19 cellular contexts compared by ENCODE assay signal in the genomic region with DNA sequence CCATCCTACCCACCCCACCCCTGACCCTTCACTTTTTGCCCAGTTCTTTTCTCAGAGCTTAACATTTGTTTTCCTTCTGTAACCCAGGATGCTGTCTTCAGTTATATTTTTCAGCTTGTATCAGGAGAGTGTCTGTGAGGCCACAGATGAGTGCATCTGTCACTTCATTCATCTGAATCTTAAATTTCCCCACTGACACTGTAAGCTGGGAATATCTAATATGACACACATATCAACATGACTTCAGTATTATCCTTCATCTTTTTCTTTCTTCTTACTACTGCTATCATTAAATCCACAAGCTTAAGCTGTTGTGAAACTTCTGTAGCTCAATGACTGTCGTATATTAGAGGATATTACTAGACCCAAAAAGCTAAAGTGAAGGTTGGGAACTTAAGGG. TPM values are rescaled to one million over a fixed set of nuclear protein-coding genes. Genes with fewer than 3 reads are reported as not detected.
DNase-seq lines count a peak whose midpoint lies in the region; ATAC-seq and TF ChIP-seq lines count a peak whose summit lies in the region.
"Had no signal": no experiment of that assay in that cellular context is flagged by ENCODE, and none has a peak within 500 bp of the region (broad histone marks: within the 10 kb centered on the region; RNA-seq: fewer than 3 reads in every experiment).

No MANE protein-coding gene starts in this region.

- peaks cover 2% of the 10 kb centered on the region for H3K36me3 Mint-ChIP-seq in activated naive CD4-positive, alpha-beta T cell treated with anti-CD3 and anti-CD28 coated beads, Interleukin-2, amount 50 U/mL, for 24 hours
- H3K36me3 Mint-ChIP-seq in activated naive CD4-positive, alpha-beta T cell treated with anti-CD3 and anti-CD28 coated beads for 36 hours (ENCODE audit: low read depth): no peaks in the 10 kb centered on the region
- H3K36me3 Mint-ChIP-seq in T-helper 17 cell (ENCODE audit: low read depth) (peaks cover 2% of the 10 kb centered on the region), naive B cell (no peaks in the 10 kb centered on the region)
- H3K36me3 Mint-ChIP-seq: CD4-positive, alpha-beta memory T cell had no signal

- in situ Hi-C loops in G401 (cut with HindIII; ENCODE audit: low sequenced_read_pairs): no loop called here

- H2AFZ ChIP-seq in smooth muscle cell (ENCODE audit: low read depth): no peak overlapping the region
- H2AFZ ChIP-seq: PC-9 had no signal

- H3K4me1 ChIP-seq in smooth muscle cell (ENCODE audit: low read depth): peaks cover 3% of the 10 kb centered on the region
- H3K4me1 ChIP-seq: BE2C had no signal

- TF ChIP-seq CTCF in smooth muscle cell (IDR thresholded peaks at IDR 0.05; ENCODE audit: borderline replicate concordance, insufficient read depth, poor library complexity, severe bottlenecking) (no peak), foreskin fibroblast (IDR thresholded peaks at IDR 0.05; ENCODE audit: low read depth, low read length) (no peak)

- peaks cover 14% of the 10 kb centered on the region for H3K79me2 ChIP-seq in smooth muscle cell (ENCODE audit: low read depth)

- H3K36me3 ChIP-seq in smooth muscle cell (ENCODE audit: low read depth): no peaks in the 10 kb centered on the region
- H3K36me3 ChIP-seq: BE2C, SJCRH30 had no signal

- H3F3A ChIP-seq in smooth muscle cell (ENCODE audit: low read depth): no peaks in the 10 kb centered on the region

- H3K9me3 ChIP-seq in T-helper 17 cell (ENCODE audit: control insufficient read depth, low read length, poor library complexity, severe bottlenecking) (no peaks in the 10 kb centered on the region), smooth muscle cell (replicated peaks; ENCODE audit: low read depth) (no peaks in the 10 kb centered on the region)
- H3K9me3 ChIP-seq: BE2C, SJCRH30 had no signal

- H4K20me1 ChIP-seq in smooth muscle cell (ENCODE audit: low read depth): no peaks in the 10 kb centered on the region

- H3K4me3 Mint-ChIP-seq in activated naive CD4-positive, alpha-beta T cell treated with anti-CD3 and anti-CD28 coated beads, Interleukin-2, amount 50 U/mL, for 24 hours: no peak overlapping the region
- H3K4me3 Mint-ChIP-seq in activated naive CD4-positive, alpha-beta T cell treated with anti-CD3 and anti-CD28 coated beads for 36 hours: no peak overlapping the region
- no peak overlapping the region for H3K4me3 Mint-ChIP-seq in T-helper 17 cell
- peak overlapping the region in 3 of 8 donors; percentile 0 to 25 (median 8) for H3K4me3 Mint-ChIP-seq in naive B cell
- H3K4me3 Mint-ChIP-seq: CD4-positive, alpha-beta memory T cell had no signal

- intact Hi-C loops in activated naive CD4-positive, alpha-beta T cell treated with anti-CD3 and anti-CD28 coated beads for 36 hours (cut with micrococcal nuclease): no loop called here

- WGBS in smooth muscle cell (ENCODE audit: low lambda C conversion rate): 45% methylated on average over 1 of the region's 1 CpG

- ATAC-seq in T-helper 17 cell: no peak
- ATAC-seq in naive B cell (ENCODE audit: low read depth in 2 of 2): no peak

- peak overlapping the region; percentile 24 for H3K27ac ChIP-seq in smooth muscle cell (ENCODE audit: low read depth)
- H3K27ac ChIP-seq: PC-9, SJCRH30 had no signal

- H3K4me1 Mint-ChIP-seq in activated naive CD4-positive, alpha-beta T cell treated with anti-CD3 and anti-CD28 coated beads, Interleukin-2, amount 50 U/mL, for 24 hours: peaks cover 43% of the 10 kb centered on the region
- H3K4me1 Mint-ChIP-seq in activated naive CD4-positive, alpha-beta T cell treated with anti-CD3 and anti-CD28 coated beads for 36 hours (ENCODE audit: low read depth): peaks cover 34% of the 10 kb centered on the region
- H3K4me1 Mint-ChIP-seq in T-helper 17 cell: peaks cover 19% of the 10 kb centered on the region
- peaks cover 49 to 69% (median 64%) of the 10 kb centered on the region in 3 donors for H3K4me1 Mint-ChIP-seq in naive B cell

- H3K27me3 ChIP-seq in smooth muscle cell (ENCODE audit: low read depth): peaks cover 2% of the 10 kb centered on the region
- H3K27me3 ChIP-seq: BE2C, SJCRH30 had no signal

- no peaks in the 10 kb centered on the region for H3K9me3 Mint-ChIP-seq in activated naive CD4-positive, alpha-beta T cell treated with anti-CD3 and anti-CD28 coated beads, Interleukin-2, amount 50 U/mL, for 24 hours
- no peaks in the 10 kb centered on the region for H3K9me3 Mint-ChIP-seq in activated naive CD4-positive, alpha-beta T cell treated with anti-CD3 and anti-CD28 coated beads for 36 hours
- H3K9me3 Mint-ChIP-seq in naive B cell: no peaks in the 10 kb centered on the region
- H3K9me3 Mint-ChIP-seq: CD4-positive, alpha-beta memory T cell had no signal

- no peaks in the 10 kb centered on the region for H3K27me3 Mint-ChIP-seq in activated naive CD4-positive, alpha-beta T cell treated with anti-CD3 and anti-CD28 coated beads, Interleukin-2, amount 50 U/mL, for 24 hours
- H3K27me3 Mint-ChIP-seq in activated naive CD4-positive, alpha-beta T cell treated with anti-CD3 and anti-CD28 coated beads for 36 hours (ENCODE audit: low read depth): no peaks in the 10 kb centered on the region
- H3K27me3 Mint-ChIP-seq in T-helper 17 cell: no peaks in the 10 kb centered on the region
- no peaks in the 10 kb centered on the region for H3K27me3 Mint-ChIP-seq in naive B cell

- no peak for DNase-seq in activated naive CD4-positive, alpha-beta T cell treated with anti-CD3 and anti-CD28 coated beads for 36 hours
- DNase-seq in T-helper 17 cell: no peak
- DNase-seq in naive B cell: no peak
- DNase-seq in smooth muscle cell (lab: John Stamatoyannopoulos, UW; ENCODE audit: unreplicated experiment): no peak
- DNase-seq in G401 (ENCODE audit: low spot score): no peak
- DNase-seq in foreskin fibroblast: no peak
- no peak for DNase-seq in NCI-H524 treated with DMSO at 0.1 percent for 48 hours (lab: John Stamatoyannopoulos, UW)
- DNase-seq: 8988T; BE2C; CD4-positive, alpha-beta memory T cell; EL; KBM-7; NCI-H1694 treated with DMSO at 0.1 percent for 48 hours; NCI-H2107; NCI-H226; NCI-H526; PC-9 had no signal

- CTCF ChIA-PET in activated naive CD4-positive, alpha-beta T cell treated with anti-CD3 and anti-CD28 coated beads for 36 hours (lab: Charles Lee): interaction anchor here (1.0 to 1.2 kb wide), 2 partner anchors 42 to 57 kb away, joined by 3 read pairs; no protein-coding TSS in a partner anchor

- peak overlapping the region; percentile 52 for H3K4me2 ChIP-seq in smooth muscle cell
- H3K4me2 ChIP-seq: PC-9 had no signal

- H3K27ac Mint-ChIP-seq in activated naive CD4-positive, alpha-beta T cell treated with anti-CD3 and anti-CD28 coated beads, Interleukin-2, amount 50 U/mL, for 24 hours: peak overlapping the region; percentile 3
- H3K27ac Mint-ChIP-seq in activated naive CD4-positive, alpha-beta T cell treated with anti-CD3 and anti-CD28 coated beads for 36 hours: no peak overlapping the region
- H3K27ac Mint-ChIP-seq in T-helper 17 cell: peak overlapping the region; percentile 6
- H3K27ac Mint-ChIP-seq in naive B cell: peak overlapping the region in 4 of 6 donors; percentile 10 to 53 (median 32)
- H3K27ac Mint-ChIP-seq: CD4-positive, alpha-beta memory T cell had no signal

- H3K9ac ChIP-seq in smooth muscle cell (ENCODE audit: low read depth): no peak overlapping the region

- H3K4me3 ChIP-seq in smooth muscle cell (no peak overlapping the region), foreskin fibroblast (ENCODE audit: low read depth in 1 of 2, low read length in 2 of 2) (no peak overlapping the region)
- H3K4me3 ChIP-seq: PC-9, SJCRH30 had no signal

RNA-seq across cellular contexts. Expression of gene MARCHF3, which starts 4.9 kb away (rescaled TPM):
- 10 to 100 TPM; 11.8 TPM for total RNA-seq in activated naive CD4-positive, alpha-beta T cell treated with anti-CD3 and anti-CD28 coated beads for 36 hours
- total RNA-seq in T-helper 17 cell (1 to 10 TPM; 6.6 to 8.4 TPM), smooth muscle cell (6.7 and 30.8 TPM in 2 replicates)
- polyA plus RNA-seq in naive B cell (ENCODE audit: low read depth in 6 of 6) (10 to 100 TPM; 63.4 to 81.0 (median 71.7) TPM), smooth muscle cell (16.8 and 17.8 TPM in 2 replicates)
- total RNA-seq in G401 (2014; rRNA removed; shearing (Covaris generic)): not detected in 2 replicates

RNA-seq across cellular contexts. Expression of gene C5orf63, which starts 47.8 kb away (rescaled TPM):
- 10 to 100 TPM in 1 of 2 experiments, 1 to 10 TPM in 1; 9.4 to 11.6 TPM for total RNA-seq in activated naive CD4-positive, alpha-beta T cell treated with anti-CD3 and anti-CD28 coated beads for 36 hours
- total RNA-seq in T-helper 17 cell: 1 to 10 TPM; 5.2 to 5.6 TPM
- 10 to 100 TPM in 3 of 6 donors, 1 to 10 TPM in 3; 7.7 to 17.5 (median 9.8) TPM for polyA plus RNA-seq in naive B cell (ENCODE audit: low read depth in 6 of 6)
- total RNA-seq in smooth muscle cell: 0.09 TPM in 1 of 2 replicates, not detected in the other
- 0.84 and 2.1 TPM in 2 replicates for polyA plus RNA-seq in smooth muscle cell
- not detected in 2 replicates for total RNA-seq in G401 (2014; rRNA removed; shearing (Covaris generic))
